ENCODE assay signal across 35 cellular contexts in genomic region chr2:113024730-113025129, GRCh38. TPM values are rescaled to one million over a fixed set of nuclear protein-coding genes. Genes with fewer than 3 reads are reported as not detected.
"Had no signal": no experiment of that assay in that cellular context is flagged by ENCODE, and none has a peak within 500 bp of the region (broad histone marks: within the 10 kb centered on the region; RNA-seq: fewer than 3 reads in every experiment).

No MANE protein-coding gene starts in this region.

- H3K9ac ChIP-seq: neural progenitor cell, parathyroid adenoma had no signal

- DNase-seq: naive thymus-derived CD4-positive, alpha-beta T cell; natural killer cell; occipital lobe; ovary; posterior cingulate gyrus; psoas muscle; right cardiac atrium; spleen; stimulated activated CD4-positive, alpha-beta T cell treated with anti-CD3 and anti-CD28 coated beads, Interleukin-12 subunit alpha, Interleukin-12 subunit beta, amount 100 ng/mL, for 4 hours; stimulated activated CD4-positive, alpha-beta T cell treated with anti-CD3 and anti-CD28 coated beads, Interleukin-1b, Interleukin-23, amount 100 ng/mL, for 48 hours; stimulated activated CD4-positive, alpha-beta T cell treated with anti-CD3 and anti-CD28 coated beads, Interleukin-4, amount 100 ng/mL, for 1 hour; stimulated activated CD4-positive, alpha-beta T cell treated with anti-CD3 and anti-CD28 coated beads, Interleukin-4, amount 100 ng/mL, for 4 hours; stimulated activated CD8-positive, alpha-beta memory T cell treated with anti-CD3 and anti-CD28 coated beads, Interleukin-4, amount 100 ng/mL, for 48 hours; stimulated activated naive CD4-positive, alpha-beta T cell; stimulated activated naive CD8-positive, alpha-beta T cell treated with anti-CD3 and anti-CD28 coated beads, Interleukin-15, amount 100 ng/mL, for 72 hours; stimulated activated naive CD8-positive, alpha-beta T cell treated with anti-CD3 and anti-CD28 coated beads, Interleukin-15, Interleukin-2, amounts not matched to agents 100 U/mL and 50 U/mL, for 24 hours; substantia nigra; testis; tibial artery; transverse colon; upper lobe of left lung had no signal

- H3K27me3 ChIP-seq: ovary, testis, upper lobe of left lung, vagina had no signal

- H3K4me2 ChIP-seq: neural progenitor cell, smooth muscle cell had no signal

- H3K4me3 ChIP-seq: neural progenitor cell, ovary, psoas muscle, skin epidermis, smooth muscle cell, spleen, suprapubic skin, testis, tibial artery, transverse colon, upper lobe of left lung, vagina had no signal

- H2AFZ ChIP-seq: neural progenitor cell, parathyroid adenoma had no signal

- H3K27ac ChIP-seq: neural progenitor cell, ovary, parathyroid adenoma, psoas muscle, skin epidermis, spleen, suprapubic skin, testis, tibial artery, transverse colon, upper lobe of left lung, vagina had no signal

- H3K4me1 ChIP-seq: neural progenitor cell, parathyroid adenoma, psoas muscle, spleen, suprapubic skin, testis, tibial artery, transverse colon, upper lobe of left lung, vagina had no signal

- FAIRE-seq: urothelium cell line had no signal

- H3K79me2 ChIP-seq: parathyroid adenoma had no signal

- H3K9me3 ChIP-seq: ovary, psoas muscle, spleen, suprapubic skin, testis, tibial artery, transverse colon, upper lobe of left lung, vagina had no signal

- ATAC-seq: naive thymus-derived CD4-positive, alpha-beta T cell; natural killer cell; psoas muscle; right cardiac atrium; sciatic nerve; stimulated activated memory B cell treated with anti-CD40 and anti-IgM and Interleukin-4, amounts not matched to agents 10 μg/mL and 1 μg/mL and 100 μg/mL, for 72 hours; stimulated activated naive CD8-positive, alpha-beta T cell treated with anti-CD3 and anti-CD28 coated beads, Interleukin-15, amount 100 ng/mL, for 72 hours; stimulated activated naive CD8-positive, alpha-beta T cell treated with anti-CD3 and anti-CD28 coated beads, Interleukin-15, Interleukin-2, amounts not matched to agents 100 U/mL and 50 U/mL, for 24 hours had no signal

- H3K36me3 ChIP-seq: neural progenitor cell, ovary, spleen, suprapubic skin, tibial artery, transverse colon, upper lobe of left lung, vagina had no signal

RNA-seq across cellular contexts. Expression of gene IL36A, which starts 19.5 kb away (rescaled TPM):
- total RNA-seq: natural killer cell, occipital lobe, osteoblast, ovary, progenitor cell of endocrine pancreas, psoas muscle, renal cortical epithelial cell, right cardiac atrium, sciatic nerve, smooth muscle cell, spleen, suprapubic skin, testis, transverse colon, upper lobe of left lung, ureter had no signal
- polyA plus RNA-seq: neural cell, ovary, psoas muscle, right cardiac atrium, smooth muscle cell had no signal

RNA-seq across cellular contexts. Expression of gene IL36B, which starts 27.9 kb away (rescaled TPM):
- total RNA-seq: naive thymus-derived CD4-positive, alpha-beta T cell; natural killer cell; occipital lobe; osteoblast; ovary; progenitor cell of endocrine pancreas; psoas muscle; renal cortical epithelial cell; right cardiac atrium; sciatic nerve; smooth muscle cell; spleen; testis; transverse colon; upper lobe of left lung; ureter; vagina had no signal
- polyA plus RNA-seq: naive thymus-derived CD4-positive, alpha-beta T cell; neural cell; ovary; psoas muscle; right cardiac atrium; smooth muscle cell; spleen had no signal

RNA-seq across cellular contexts. Expression of gene IL36RN, which starts 34.3 kb away (rescaled TPM):
- total RNA-seq: natural killer cell, occipital lobe, osteoblast, ovary, progenitor cell of endocrine pancreas, psoas muscle, renal cortical epithelial cell, right cardiac atrium, sciatic nerve, spleen, testis, transverse colon, upper lobe of left lung, ureter had no signal
- polyA plus RNA-seq: naive thymus-derived CD4-positive, alpha-beta T cell; neural cell; ovary; psoas muscle; right cardiac atrium; spleen had no signal

RNA-seq across cellular contexts. Expression of gene IL1F10, which starts 43.0 kb away (rescaled TPM):
- total RNA-seq: naive thymus-derived CD4-positive, alpha-beta T cell; natural killer cell; occipital lobe; osteoblast; ovary; progenitor cell of endocrine pancreas; psoas muscle; renal cortical epithelial cell; right cardiac atrium; sciatic nerve; smooth muscle cell; spleen; transverse colon; upper lobe of left lung; ureter; vagina had no signal
- polyA plus RNA-seq: naive thymus-derived CD4-positive, alpha-beta T cell; neural cell; ovary; psoas muscle; right cardiac atrium; smooth muscle cell; spleen had no signal

RNA-seq across cellular contexts. Expression of gene IL36G, which starts 46.9 kb away (rescaled TPM):
- total RNA-seq: naive thymus-derived CD4-positive, alpha-beta T cell; natural killer cell; occipital lobe; osteoblast; ovary; progenitor cell of endocrine pancreas; psoas muscle; renal cortical epithelial cell; right cardiac atrium; sciatic nerve; spleen; upper lobe of left lung; ureter; vagina had no signal
- polyA plus RNA-seq: naive thymus-derived CD4-positive, alpha-beta T cell; neural cell; ovary; psoas muscle; right cardiac atrium had no signal
